Comparison of ENCODE assay signal across 8 cellular contexts in the genomic region with DNA sequence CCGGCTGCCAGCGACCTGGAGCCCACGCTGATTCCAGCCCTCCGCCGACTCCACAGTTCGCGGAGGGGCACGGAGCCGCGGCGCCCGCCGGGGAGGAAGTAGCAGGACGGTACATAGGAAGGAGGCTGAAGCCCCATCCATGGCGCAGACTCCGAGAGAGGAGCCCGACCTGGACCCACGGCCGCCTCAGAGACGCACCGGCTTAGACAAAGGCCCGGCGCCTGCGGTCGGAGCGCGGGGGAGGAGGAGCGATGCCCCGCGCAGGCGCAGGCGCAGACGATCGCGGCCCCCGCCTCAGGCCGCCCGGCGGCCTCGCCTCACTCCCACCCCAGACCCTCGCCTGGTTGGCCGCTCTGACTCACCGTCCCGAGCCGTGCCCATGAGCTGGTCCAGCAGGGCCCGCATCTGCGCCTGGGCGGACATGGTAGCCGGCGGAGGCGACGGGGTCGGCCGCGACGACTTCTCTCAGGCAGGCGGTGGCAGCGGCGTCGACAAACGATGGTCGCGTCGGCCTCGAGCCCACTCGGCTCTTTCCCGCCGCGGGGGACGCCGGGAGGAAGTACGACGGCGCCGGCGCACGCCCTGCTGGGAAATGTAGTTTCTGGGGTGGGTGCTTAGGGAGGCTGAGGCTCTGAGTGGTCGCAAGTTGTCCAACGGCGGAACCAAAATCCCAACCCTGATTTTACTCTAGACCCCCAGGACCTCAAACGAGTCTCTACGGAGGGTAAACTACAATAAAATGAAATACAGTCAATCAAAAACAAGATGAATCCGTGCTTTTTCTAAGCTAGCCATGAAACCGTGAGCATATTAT. TPM values are rescaled to one million over a fixed set of nuclear protein-coding genes. Genes with fewer than 3 reads are reported as not detected.
DNase-seq lines count a peak whose midpoint lies in the region; ATAC-seq and TF ChIP-seq lines count a peak whose summit lies in the region.

A gene with protein sequence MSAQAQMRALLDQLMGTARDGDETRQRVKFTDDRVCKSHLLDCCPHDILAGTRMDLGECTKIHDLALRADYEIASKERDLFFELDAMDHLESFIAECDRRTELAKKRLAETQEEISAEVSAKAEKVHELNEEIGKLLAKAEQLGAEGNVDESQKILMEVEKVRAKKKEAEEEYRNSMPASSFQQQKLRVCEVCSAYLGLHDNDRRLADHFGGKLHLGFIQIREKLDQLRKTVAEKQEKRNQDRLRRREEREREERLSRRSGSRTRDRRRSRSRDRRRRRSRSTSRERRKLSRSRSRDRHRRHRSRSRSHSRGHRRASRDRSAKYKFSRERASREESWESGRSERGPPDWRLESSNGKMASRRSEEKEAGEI (minus strand): TSS at position 533 of the 814 bp plus-strand sequence. CDS start 110 bp downstream, at position 423.

- intact Hi-C loops in left ventricle myocardium superior (cut with micrococcal nuclease) = no loop called here
- intact Hi-C loops in psoas muscle (cut with DNase I) = loop anchor here (5.0 kb wide), 2 partner anchors 123 to 128 kb away; a partner anchor contains a TSS

- 1 to 2% (median 1%) methylated on average over 77 to 84 of the region's 84 CpGs for WGBS in psoas muscle, 3 donors
- WGBS in urinary bladder = 1% methylated on average over 84 of the region's 84 CpGs

- DNase-seq in GM13976 (ENCODE audit: low spot score) (peak; percentile 94), NCI-H1694 (lab: John Stamatoyannopoulos, UW) (peak; percentile 76), T-helper 2 cell (peak; percentile 71 to 91 (median 81)), left ventricle myocardium superior (peak; percentile 94), psoas muscle (peak; percentile 91 to 94)

- peaks cover 12% of the 10 kb centered on the region for H3K4me1 ChIP-seq in psoas muscle
- H3K4me1 ChIP-seq in urinary bladder (ENCODE audit: insufficient read depth) = no peaks in the 10 kb centered on the region

- TF ChIP-seq CTCF in GM13976 (IDR thresholded peaks at IDR 0.05; ENCODE audit: borderline replicate concordance, control extremely low read depth, extremely low read depth, insufficient read depth, missing control alignments) (no peak), psoas muscle (IDR thresholded peaks at IDR 0.05) (no peak)

- ATAC-seq in HG02870 (IDR thresholded peaks at IDR 0.05; ENCODE audit: unreplicated experiment) (peak; percentile 77), left ventricle myocardium superior (peak; percentile 97), psoas muscle (peak; percentile 94 to 97 (median 95))

- H3K9me3 ChIP-seq in psoas muscle = no peaks in the 10 kb centered on the region

- in situ Hi-C loops in GM13976 (cut with MboI; ENCODE audit: low sequenced_read_pairs, unreplicated experiment) = no loop called here

- H3K36me3 ChIP-seq in psoas muscle (ENCODE audit: insufficient read depth in 1 of 2, low read depth in 1 of 2) (peaks cover 2 to 44% of the 10 kb centered on the region in 2 donors), urinary bladder (ENCODE audit: insufficient read depth) (peaks cover 2% of the 10 kb centered on the region)

- H3K27ac ChIP-seq in angular gyrus (ENCODE audit: low read depth, low read length) (peak within 1 kb of the TSS; percentile 95), psoas muscle (peak within 1 kb of the TSS; percentile 97), urinary bladder (ENCODE audit: low read depth) (peak within 1 kb of the TSS; percentile 99)

- peak within 1 kb of the TSS; percentile 89 for H3K4me3 ChIP-seq in psoas muscle
- H3K4me3 ChIP-seq in urinary bladder (ENCODE audit: low read depth, low read length) = peak within 1 kb of the TSS; percentile 77

- no peaks in the 10 kb centered on the region for H3K27me3 ChIP-seq in psoas muscle (ENCODE audit: insufficient read depth in 3 of 3, low read length in 2 of 3)

RNA-seq across cellular contexts. Expression of the gene that starts here (rescaled TPM):
- 25.4 TPM for total RNA-seq in left ventricle myocardium superior
- 10 to 100 TPM; 23.8 to 30.3 (median 27.1) TPM for total RNA-seq in psoas muscle
- polyA plus RNA-seq in psoas muscle = 10 to 100 TPM; 36.3 to 58.9 (median 36.7) TPM
- total RNA-seq in urinary bladder = 112 TPM
- 47.0 TPM for polyA plus RNA-seq in urinary bladder

Comparison
In these comparisons a context has a peak if more than half of its experiments do, and no peak if none do; other contexts are left out.
1. Peak in every context shown above with its lines: DNase-seq, ATAC-seq, H3K4me3 ChIP-seq and H3K27ac ChIP-seq.